23 cellular contexts compared by ENCODE assay signal in the genomic region with DNA sequence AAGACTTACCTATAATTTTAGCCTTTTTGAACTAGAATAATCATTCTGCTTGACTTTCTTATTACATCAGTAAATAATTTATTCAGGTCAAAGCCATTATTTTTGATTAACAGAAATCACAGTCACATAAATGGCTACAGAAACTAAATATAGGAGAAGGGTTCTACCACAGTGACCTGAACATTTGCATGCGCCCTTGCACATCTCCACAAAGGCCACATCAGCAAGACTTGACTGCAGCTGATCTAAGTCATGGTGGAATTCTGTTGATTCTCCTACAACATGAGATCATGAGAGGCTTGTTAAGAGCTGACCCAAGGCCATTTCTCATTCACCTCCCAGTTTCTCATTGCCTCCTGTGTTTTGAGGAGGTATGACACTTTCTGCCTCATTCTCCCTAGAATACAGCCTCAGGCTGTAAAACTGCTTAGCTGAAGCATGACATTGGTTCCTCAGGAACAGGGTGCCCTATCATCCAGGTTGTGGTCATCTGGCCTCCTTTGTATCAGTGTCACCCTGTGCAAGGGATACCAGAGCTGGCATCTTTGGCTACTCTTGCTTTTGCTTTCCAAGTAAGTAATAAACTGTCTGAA. TPM values are rescaled to one million over a fixed set of nuclear protein-coding genes. Genes with fewer than 3 reads are reported as not detected.
DNase-seq lines count a peak whose midpoint lies in the region; ATAC-seq, FAIRE-seq and TF ChIP-seq lines count a peak whose summit lies in the region.
"Had no signal": no experiment of that assay in that cellular context is flagged by ENCODE, and none has a peak within 500 bp of the region (broad histone marks: within the 10 kb centered on the region; RNA-seq: fewer than 3 reads in every experiment).

No MANE protein-coding gene starts in this region.

- CTCF ChIA-PET in K562 (lab: Yijun Ruan, JAX; ENCODE audit: low intra/inter-chr PET ratio): interaction anchor here (0.7 kb wide), 1 partner anchor 39 kb away, joined by 4 read pairs; no protein-coding TSS in a partner anchor
- CTCF ChIA-PET in activated CD8-positive, alpha-beta memory T cell treated with anti-CD3 and anti-CD28 coated beads, Interleukin-2, amount 10 ng/mL, durations not matched to agents 7 days and 5 days (lab: Charles Lee): no interaction called here

- no peak overlapping the region for H3K4me3 ChIP-seq in K562
- H3K4me3 ChIP-seq: mucosa of descending colon, thoracic aorta had no signal

- no TSS peak for BruUV-seq in K562 (replicated peaks; lab: Mats Ljungman, UMichigan)

- H3K36me3 Mint-ChIP-seq in activated CD8-positive, alpha-beta memory T cell treated with anti-CD3 and anti-CD28 coated beads, Interleukin-2, amount 10 ng/mL, durations not matched to agents 7 days and 5 days: no peaks in the 10 kb centered on the region

- no peak overlapping the region for H3K27ac Mint-ChIP-seq in activated CD8-positive, alpha-beta memory T cell treated with anti-CD3 and anti-CD28 coated beads, Interleukin-2, amount 10 ng/mL, durations not matched to agents 7 days and 5 days
- H3K27ac Mint-ChIP-seq: activated naive CD8-positive, alpha-beta T cell; B cell; brain had no signal

- in situ Hi-C loops in K562 (cut with MboI): no loop called here
- in situ Hi-C loops in GM13977 (cut with MboI; ENCODE audit: low pct_unique_long_range_greater_than_20kb, low sequenced_read_pairs, unreplicated experiment): no loop called here

- POLR2A ChIA-PET in K562 (lab: Yijun Ruan, JAX): no interaction called here

- peak; percentile 92 for ATAC-seq in GM18867 (IDR thresholded peaks at IDR 0.05; ENCODE audit: unreplicated experiment)
- peak; percentile 81 for ATAC-seq in GM21576 (IDR thresholded peaks at IDR 0.05; ENCODE audit: unreplicated experiment)
- ATAC-seq in HG03066 (IDR thresholded peaks at IDR 0.05; ENCODE audit: low read depth, unreplicated experiment): peak; percentile 56
- peak; percentile 42 for ATAC-seq in K562
- no peak for ATAC-seq in activated CD8-positive, alpha-beta memory T cell treated with anti-CD3 and anti-CD28 coated beads, Interleukin-2, amount 10 ng/mL, durations not matched to agents 7 days and 5 days
- ATAC-seq: mucosa of descending colon, sciatic nerve had no signal

- no peak overlapping the region for H3K4me3 Mint-ChIP-seq in activated CD8-positive, alpha-beta memory T cell treated with anti-CD3 and anti-CD28 coated beads, Interleukin-2, amount 10 ng/mL, durations not matched to agents 7 days and 5 days
- H3K4me3 Mint-ChIP-seq: activated naive CD8-positive, alpha-beta T cell; B cell; brain had no signal

- peaks cover 10% of the 10 kb centered on the region for H3K9me3 Mint-ChIP-seq in activated CD8-positive, alpha-beta memory T cell treated with anti-CD3 and anti-CD28 coated beads, Interleukin-2, amount 10 ng/mL, durations not matched to agents 7 days and 5 days (ENCODE audit: low read depth)

- no peaks in the 10 kb centered on the region for H3K36me3 ChIP-seq in K562 (ENCODE audit: control insufficient read depth, insufficient read depth, low read length)
- H3K36me3 ChIP-seq: thoracic aorta had no signal

- H3K4me1 ChIP-seq in K562 (replicated peaks in 1 of 2; ENCODE audit: control insufficient read depth in 2 of 2, insufficient read depth in 2 of 2, low read length in 2 of 2): no peaks in the 10 kb centered on the region

- 7% methylated on average over 1 of the region's 1 CpG for WGBS in K562 (ENCODE audit: insufficient coverage, low coverage, missing lambda C conversion rate)

- FAIRE-seq in K562 (lab: Jason Lieb, UNC): no peak
- FAIRE-seq: HTR-8/SVneo, keratinocyte had no signal

- intact Hi-C loops in K562 (cut with micrococcal nuclease): no loop called here

- no peak overlapping the region for H2AFZ ChIP-seq in K562 (ENCODE audit: low read depth, low read length)

- H3K9me3 ChIP-seq in K562 (replicated peaks; ENCODE audit: control insufficient read depth, insufficient read depth, low read depth, low read length): peaks cover 13% of the 10 kb centered on the region

- no peaks in the 10 kb centered on the region for H3K9me1 ChIP-seq in K562 (ENCODE audit: control insufficient read depth, insufficient read depth, low read length)

- no peak overlapping the region for H3K4me2 ChIP-seq in K562 (ENCODE audit: insufficient read depth, low read length)

- TF ChIP-seq RAD21 in K562 (CRISPR knock-in tag; conservative IDR thresholded peaks at IDR 0.05 in 1 of 2, IDR thresholded peaks at IDR 0.05 in 1 of 2): no peak

- no peaks in the 10 kb centered on the region for H3K79me2 ChIP-seq in K562 (ENCODE audit: control insufficient read depth, insufficient read depth, low read length)

- no peak for TF ChIP-seq EP300 in K562 (IDR thresholded peaks at IDR 0.05; ENCODE audit: low read length)

- H3K9ac ChIP-seq in K562 (ENCODE audit: insufficient read depth in 1 of 2, low read depth in 2 of 2, low read length in 2 of 2): no peak overlapping the region

- no peaks in the 10 kb centered on the region; a peak in 3 of 5 replicates for H3K27me3 ChIP-seq in K562 (ENCODE audit: control insufficient read depth in 2 of 2, insufficient read depth in 2 of 2, low read length in 2 of 2)

- no peaks in the 10 kb centered on the region for H3K4me1 Mint-ChIP-seq in activated CD8-positive, alpha-beta memory T cell treated with anti-CD3 and anti-CD28 coated beads, Interleukin-2, amount 10 ng/mL, durations not matched to agents 7 days and 5 days
- H3K4me1 Mint-ChIP-seq: brain had no signal

- no peak for TF ChIP-seq POLR2A in K562 (conservative IDR thresholded peaks at IDR 0.05)

- TF ChIP-seq CTCF in K562 (IDR thresholded peaks at IDR 0.05 in 2 of 3, conservative IDR thresholded peaks at IDR 0.05 in 1 of 3; ENCODE audit: insufficient read depth in 2 of 3, low read depth in 1 of 3, low read length in 3 of 3): no peak
- TF ChIP-seq CTCF in GM13977 (IDR thresholded peaks at IDR 0.05; ENCODE audit: extremely low read depth, insufficient read depth, missing control alignments): no peak

- no peak overlapping the region for H3K27ac ChIP-seq in K562 (ENCODE audit: extremely low read depth, low read depth, low read length)
- H3K27ac ChIP-seq: thoracic aorta had no signal

- peaks cover 16% of the 10 kb centered on the region for H3K27me3 Mint-ChIP-seq in activated CD8-positive, alpha-beta memory T cell treated with anti-CD3 and anti-CD28 coated beads, Interleukin-2, amount 10 ng/mL, durations not matched to agents 7 days and 5 days

- no peaks in the 10 kb centered on the region for H4K20me1 ChIP-seq in K562 (replicated peaks; ENCODE audit: control insufficient read depth, insufficient read depth, low read length)

- DNase-seq in K562 (ENCODE audit: extremely low read depth in 1 of 4, low spot score in 3 of 4): no peak
- no peak for DNase-seq in D341Med (ENCODE audit: low spot score)
- no peak for DNase-seq in activated CD8-positive, alpha-beta memory T cell treated with anti-CD3 and anti-CD28 coated beads, Interleukin-2, amount 10 ng/mL, durations not matched to agents 7 days and 5 days
- no peak for DNase-seq in AG08396 (ENCODE audit: low spot score)
- no peak for DNase-seq in GM13977 (ENCODE audit: low spot score)
- DNase-seq: activated CD4-positive, alpha-beta T cell treated with anti-CD3 and anti-CD28 coated beads for 48 hours; Calu3; GOT3; mucosa of descending colon; NCI-H446; OCI-M1; stimulated activated CD4-positive, alpha-beta T cell treated with anti-CD3 and anti-CD28 coated beads, Interleukin-2, amount 100 ng/mL, for 24 hours; T-helper 9 cell had no signal

TF ChIP-seq in K562, 482 proteins besides CTCF, POLR2A, EP300 and RAD21 (continues in another document):
- TF ChIP-seq TEAD4 (IDR thresholded peaks at IDR 0.05; ENCODE audit: low read length): no peak
- TF ChIP-seq TEAD4 (CRISPR knock-in tag; IDR thresholded peaks at IDR 0.05; ENCODE audit: borderline replicate concordance): no peak
- TF ChIP-seq ZBTB7A (IDR thresholded peaks at IDR 0.05; ENCODE audit: borderline replicate concordance, control insufficient read depth, low read depth, low read length): no peak
- no peak for TF ChIP-seq ARHGAP35 (IDR thresholded peaks at IDR 0.05; ENCODE audit: partially characterized antibody)
- TF ChIP-seq ARID3A (IDR thresholded peaks at IDR 0.05; ENCODE audit: borderline replicate concordance, low read depth, low read length): no peak
- TF ChIP-seq PRMT5 (CRISPR knock-in tag; IDR thresholded peaks at IDR 0.05): no peak

RNA-seq across cellular contexts. Expression of gene IMMP2L, which starts 6.7 kb away (rescaled TPM):
- 70.2 and 124 TPM in 2 replicates for total RNA-seq in K562 (2011; cell fraction: chromatin; rRNA removed; ENCODE audit: low replicate concordance)
- 46.2 and 55.4 TPM in 2 replicates for total RNA-seq in K562 (2011; cell fraction: nucleolus; rRNA removed)
- 77.4 and 131 TPM in 2 replicates for total RNA-seq in K562 (2011; cell fraction: nucleoplasm; rRNA removed)
- total RNA-seq in K562 (2014; rRNA removed): 46.1 and 46.8 TPM in 2 replicates
- 59.6 and 62.0 TPM in 2 replicates for total RNA-seq in K562 (2014; rRNA removed; fragmentation: Illumina TruSeq; extraction: Trizol)
- 46.1 and 61.3 TPM in 2 replicates for total RNA-seq in K562 (2015; rRNA removed; fragmentation: Illumina TruSeq; extraction: Trizol)
- total RNA-seq in K562 (2021): 45.2 and 53.0 TPM in 2 replicates
- 21.7 and 29.7 TPM in 2 replicates for polyA plus RNA-seq in K562 (2011; rRNA removed)
- 9.1 and 17.4 TPM in 2 replicates for polyA plus RNA-seq in K562 (2011; cell fraction: cytosol; rRNA removed)
- polyA plus RNA-seq in K562 (2011; cell fraction: nucleus; rRNA removed): 33.0 and 40.5 TPM in 2 replicates
- 37.8 and 45.1 TPM in 2 replicates for polyA plus RNA-seq in K562 (2012)
- polyA plus RNA-seq in K562 (2014; fragmentation: Illumina TruSeq; extraction: Trizol): 37.3 and 39.6 TPM in 2 replicates
- polyA plus RNA-seq in K562 (2014; fragmentation: Nextera tagmentation; extraction: Ambion mirVana): 100 to 1,000 TPM; 112 to 116 TPM
- polyA plus RNA-seq in K562 (2014; rRNA removed): 33.7 and 35.1 TPM in 2 replicates
- polyA minus RNA-seq in K562 (2011; rRNA and poly(A)+ RNA removed): 63.6 and 70.2 TPM in 2 replicates
- polyA minus RNA-seq in K562 (2011; cell fraction: cytosol; rRNA and poly(A)+ RNA removed): 6.2 and 12.0 TPM in 2 replicates
- 137 and 151 TPM in 2 replicates for polyA minus RNA-seq in K562 (2011; cell fraction: nucleus; rRNA and poly(A)+ RNA removed)
- total RNA-seq in activated CD8-positive, alpha-beta memory T cell treated with anti-CD3 and anti-CD28 coated beads, Interleukin-2, amount 10 ng/mL, durations not matched to agents 7 days and 5 days: 10 to 100 TPM; 11.5 to 13.1 TPM
